Comparison of ENCODE assay signal across 8 cellular contexts in the genomic region with DNA sequence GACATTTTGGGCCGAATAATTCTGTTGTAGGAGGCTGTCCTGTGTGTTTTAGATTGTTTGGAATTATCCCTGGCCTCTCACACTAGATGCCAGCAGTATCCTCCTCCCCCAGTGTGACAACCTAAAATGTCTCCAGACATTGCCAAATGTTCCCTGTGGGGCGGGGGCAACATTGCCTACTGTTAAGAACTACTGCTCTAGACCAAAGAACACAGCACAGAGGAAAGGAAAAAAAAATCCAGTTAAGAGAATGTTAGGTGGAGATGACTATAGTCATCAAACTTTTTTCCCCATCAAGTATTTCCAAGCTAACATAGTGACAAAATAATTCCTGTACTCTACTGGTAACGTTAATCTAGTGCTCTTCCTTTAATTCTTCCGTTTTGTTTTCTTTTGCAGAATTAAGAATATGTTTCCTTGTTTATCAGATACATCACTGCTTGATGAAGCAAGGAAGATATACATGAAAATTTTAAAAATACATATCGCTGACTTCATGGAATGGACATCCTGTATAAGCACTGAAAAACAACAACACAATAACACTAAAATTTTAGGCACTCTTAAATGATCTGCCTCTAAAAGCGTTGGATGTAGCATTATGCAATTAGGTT. TPM values are rescaled to one million over a fixed set of nuclear protein-coding genes. Genes with fewer than 3 reads are reported as not detected.
DNase-seq lines count a peak whose midpoint lies in the region; ATAC-seq and TF ChIP-seq lines count a peak whose summit lies in the region.

No MANE protein-coding gene starts in this region.

- no peak for ATAC-seq in CD4-positive, CD25-positive, alpha-beta regulatory T cell (ENCODE audit: low read depth in 2 of 2)
- ATAC-seq in naive thymus-derived CD4-positive, alpha-beta T cell, result no peak
- no peak for ATAC-seq in mucosa of descending colon

- H3K4me3 ChIP-seq in CD4-positive, CD25-positive, alpha-beta regulatory T cell (ENCODE audit: low read depth, low read length), result peak overlapping the region; percentile 100
- H3K4me3 ChIP-seq in ascending aorta (peak overlapping the region in 1 of 2 donors; percentile 75), mucosa of descending colon (no peak overlapping the region)
- H3K4me3 ChIP-seq in naive thymus-derived CD4-positive, alpha-beta T cell (ENCODE audit: low read length), result peak overlapping the region; percentile 94

- DNase-seq in CD4-positive, CD25-positive, alpha-beta regulatory T cell, result peak in 1 of 3 donors; percentile 40
- DNase-seq in ascending aorta (ENCODE audit: low spot score in 2 of 2) (no peak), HPDE6-E6E7 (ENCODE audit: extremely low spot score) (no peak), mucosa of descending colon (no peak), T1000 (lab: John Stamatoyannopoulos, UW) (no peak)
- peak in 3 of 9 donors; percentile 22 to 49 (median 41) for DNase-seq in naive thymus-derived CD4-positive, alpha-beta T cell
- no peak for DNase-seq in stimulated activated CD4-positive, alpha-beta T cell treated with anti-CD3 and anti-CD28 coated beads, Interleukin-12 subunit alpha, Interleukin-12 subunit beta, amount 100 ng/mL, for 4 hours

- H3K27me3 ChIP-seq in CD4-positive, CD25-positive, alpha-beta regulatory T cell (ENCODE audit: control insufficient read depth, insufficient read depth, low read length), result no peaks in the 10 kb centered on the region
- no peaks in the 10 kb centered on the region for H3K27me3 ChIP-seq in ascending aorta
- H3K27me3 ChIP-seq in naive thymus-derived CD4-positive, alpha-beta T cell (ENCODE audit: control insufficient read depth in 2 of 2, insufficient read depth in 2 of 2, low read length in 2 of 2), result no peaks in the 10 kb centered on the region

- H3K27ac Mint-ChIP-seq in CD4-positive, CD25-positive, alpha-beta regulatory T cell, result peak overlapping the region; percentile 91 to 99 (median 96)
- H3K27ac Mint-ChIP-seq in IgD-negative memory B cell, result peak overlapping the region; percentile 86 to 98 (median 95)
- peak overlapping the region; percentile 97 to 99 (median 98) for H3K27ac Mint-ChIP-seq in naive thymus-derived CD4-positive, alpha-beta T cell

- H3K4me1 Mint-ChIP-seq in CD4-positive, CD25-positive, alpha-beta regulatory T cell, result peaks cover 9 to 24% (median 13%) of the 10 kb centered on the region in 4 donors
- peaks cover 24 to 36% (median 28%) of the 10 kb centered on the region in 3 donors for H3K4me1 Mint-ChIP-seq in IgD-negative memory B cell
- peaks cover 22 to 43% (median 33%) of the 10 kb centered on the region in 7 donors for H3K4me1 Mint-ChIP-seq in naive thymus-derived CD4-positive, alpha-beta T cell

- peaks cover 38% of the 10 kb centered on the region for H3K36me3 ChIP-seq in CD4-positive, CD25-positive, alpha-beta regulatory T cell (ENCODE audit: control insufficient read depth, insufficient read depth, low read length)
- H3K36me3 ChIP-seq in ascending aorta (peaks cover 5 to 19% of the 10 kb centered on the region in 2 donors), mucosa of descending colon (ENCODE audit: low read depth) (no peaks in the 10 kb centered on the region)
- peaks cover 16 to 36% (median 31%) of the 10 kb centered on the region in 3 experiments for H3K36me3 ChIP-seq in naive thymus-derived CD4-positive, alpha-beta T cell (ENCODE audit: control insufficient read depth in 2 of 3, insufficient read depth in 3 of 3, low read length in 3 of 3)

- intact Hi-C loops in ascending aorta (cut with DNase I), result loop anchor here (10.0 kb wide), 2 partner anchors 254 to 384 kb away; a partner anchor contains a TSS
- intact Hi-C loops in naive thymus-derived CD4-positive, alpha-beta T cell (cut with micrococcal nuclease), result loop anchor here in 1 of 2 donors (5.0 to 10.0 kb wide), 2 partner anchors 382 to 716 kb away; a partner anchor contains a TSS
- intact Hi-C loops in mucosa of descending colon (cut with DNase I, micrococcal nuclease), result no loop called here

- POLR2A ChIA-PET in naive thymus-derived CD4-positive, alpha-beta T cell (lab: Charles Lee), result interaction anchor here (0.6 to 24.3 kb wide), 9 partner anchors 14 to 363 kb away, joined by 3 to 1179 read pairs (median 4); a partner anchor contains a TSS

- peaks cover 0 to 12% (median 0%) of the 10 kb centered on the region in 7 donors for H3K9me3 Mint-ChIP-seq in CD4-positive, CD25-positive, alpha-beta regulatory T cell
- H3K9me3 Mint-ChIP-seq in IgD-negative memory B cell, result no peaks in the 10 kb centered on the region
- H3K9me3 Mint-ChIP-seq in naive thymus-derived CD4-positive, alpha-beta T cell, result peaks cover 0 to 11% (median 0%) of the 10 kb centered on the region in 11 donors

- CTCF ChIA-PET in naive thymus-derived CD4-positive, alpha-beta T cell (lab: Charles Lee), result interaction anchor here (4.1 kb wide), 1 partner anchor 16 kb away, joined by 27 read pairs; no protein-coding TSS in a partner anchor

- H3K9me3 ChIP-seq in CD4-positive, CD25-positive, alpha-beta regulatory T cell (ENCODE audit: control insufficient read depth in 2 of 2, low read length in 2 of 2), result no peaks in the 10 kb centered on the region
- no peaks in the 10 kb centered on the region for H3K9me3 ChIP-seq in ascending aorta
- H3K9me3 ChIP-seq in naive thymus-derived CD4-positive, alpha-beta T cell (ENCODE audit: control insufficient read depth in 2 of 3, low read length in 3 of 3), result no peaks in the 10 kb centered on the region
- no peaks in the 10 kb centered on the region for H3K9me3 ChIP-seq in mucosa of descending colon

- H3K36me3 Mint-ChIP-seq in CD4-positive, CD25-positive, alpha-beta regulatory T cell, result peaks cover 42% of the 10 kb centered on the region
- peaks cover 20% of the 10 kb centered on the region for H3K36me3 Mint-ChIP-seq in IgD-negative memory B cell
- H3K36me3 Mint-ChIP-seq in naive thymus-derived CD4-positive, alpha-beta T cell, result peaks cover 20 to 59% (median 41%) of the 10 kb centered on the region in 5 donors

- TF ChIP-seq CTCF in ascending aorta (IDR thresholded peaks at IDR 0.05) (no peak), mucosa of descending colon (IDR thresholded peaks at IDR 0.05) (no peak)

- H3K4me1 ChIP-seq in CD4-positive, CD25-positive, alpha-beta regulatory T cell (ENCODE audit: control insufficient read depth, insufficient read depth, low read length, poor library complexity, severe bottlenecking), result peaks cover 42% of the 10 kb centered on the region
- peaks cover 3 to 28% of the 10 kb centered on the region in 2 donors for H3K4me1 ChIP-seq in ascending aorta
- H3K4me1 ChIP-seq in naive thymus-derived CD4-positive, alpha-beta T cell (ENCODE audit: control insufficient read depth in 2 of 2, insufficient read depth in 2 of 2, low read length in 2 of 2), result peaks cover 11 to 22% of the 10 kb centered on the region in 2 donors
- peaks cover 25% of the 10 kb centered on the region for H3K4me1 ChIP-seq in mucosa of descending colon (ENCODE audit: low read depth)

- H3K4me3 Mint-ChIP-seq in CD4-positive, CD25-positive, alpha-beta regulatory T cell, result peak overlapping the region; percentile 91 to 99 (median 99)
- H3K4me3 Mint-ChIP-seq in IgD-negative memory B cell, result peak overlapping the region; percentile 72 to 99 (median 96)
- H3K4me3 Mint-ChIP-seq in naive thymus-derived CD4-positive, alpha-beta T cell, result peak overlapping the region; percentile 87 to 100 (median 98)

- H3K27ac ChIP-seq in CD4-positive, CD25-positive, alpha-beta regulatory T cell (ENCODE audit: insufficient read depth, low read length, poor library complexity, severe bottlenecking), result peak overlapping the region; percentile 98
- H3K27ac ChIP-seq in ascending aorta, result peak overlapping the region; percentile 9 to 96
- peak overlapping the region; percentile 99 for H3K27ac ChIP-seq in naive thymus-derived CD4-positive, alpha-beta T cell (ENCODE audit: low read depth, low read length)

- peaks cover 10% of the 10 kb centered on the region for H3K27me3 Mint-ChIP-seq in CD4-positive, CD25-positive, alpha-beta regulatory T cell
- H3K27me3 Mint-ChIP-seq in IgD-negative memory B cell, result no peaks in the 10 kb centered on the region
- H3K27me3 Mint-ChIP-seq in naive thymus-derived CD4-positive, alpha-beta T cell, result peaks cover 0 to 5% (median 0%) of the 10 kb centered on the region in 5 donors

RNA-seq across cellular contexts. Expression of a gene that starts 3.6 kb away (rescaled TPM):
- total RNA-seq in CD4-positive, CD25-positive, alpha-beta regulatory T cell, result 391 TPM
- 10 to 100 TPM; 13.4 to 41.7 (median 21.1) TPM for polyA plus RNA-seq in CD4-positive, CD25-positive, alpha-beta regulatory T cell
- 12.5 TPM for polyA plus RNA-seq in IgD-negative memory B cell
- 65.1 TPM for total RNA-seq in ascending aorta
- total RNA-seq in naive thymus-derived CD4-positive, alpha-beta T cell, result 100 to 1,000 TPM; 105 to 205 (median 191) TPM
- polyA plus RNA-seq in naive thymus-derived CD4-positive, alpha-beta T cell, result 10 to 100 TPM; 15.1 to 32.8 TPM
- total RNA-seq in mucosa of descending colon, result 10 to 100 TPM; 46.7 to 71.1 (median 53.0) TPM

RNA-seq across cellular contexts. Expression of a gene that starts 24.8 kb away (rescaled TPM):
- 5.8 TPM for total RNA-seq in CD4-positive, CD25-positive, alpha-beta regulatory T cell
- 1 to 10 TPM; 3.5 to 6.1 (median 4.0) TPM for polyA plus RNA-seq in CD4-positive, CD25-positive, alpha-beta regulatory T cell
- 0.36 TPM for polyA plus RNA-seq in IgD-negative memory B cell
- total RNA-seq in ascending aorta (not detected), mucosa of descending colon (under 1 TPM; 0.52 to 0.89 (median 0.82) TPM)
- total RNA-seq in naive thymus-derived CD4-positive, alpha-beta T cell, result 10 to 100 TPM in 1 of 5 experiments, 1 to 10 TPM in 3, under 1 TPM in 1; 0.69 to 10.4 (median 2.7) TPM
- polyA plus RNA-seq in naive thymus-derived CD4-positive, alpha-beta T cell, result under 1 TPM; 0.17 to 0.52 TPM
